Comparison of ENCODE assay signal across 9 cellular contexts in genomic region chr10:73495884-73496674, GRCh38. TPM values are rescaled to one million over a fixed set of nuclear protein-coding genes. Genes with fewer than 3 reads are reported as not detected.
DNase-seq lines count a peak whose midpoint lies in the region; ATAC-seq, FAIRE-seq and TF ChIP-seq lines count a peak whose summit lies in the region.
"Had no signal": no experiment of that assay in that cellular context is flagged by ENCODE, and none has a peak within 500 bp of the region (broad histone marks: within the 10 kb centered on the region; RNA-seq: fewer than 3 reads in every experiment).

Gene PPP3CB (minus strand): TSS chr10:73496024. CDS start chr10:73495889, 135 bp downstream.

- peaks cover 11 to 20% of the 10 kb centered on the region in 2 experiments for H3K36me3 ChIP-seq in HepG2 (replicated peaks in 1 of 2; ENCODE audit: control insufficient read depth in 1 of 2, insufficient read depth in 2 of 2, low read length in 2 of 2)

- no peaks in the 10 kb centered on the region; a peak in 1 of 5 replicates for H3K27me3 ChIP-seq in HepG2 (ENCODE audit: control insufficient read depth in 1 of 2, insufficient read depth in 2 of 2, low read length in 2 of 2)

- in situ Hi-C loops in HepG2 (cut with HindIII; ENCODE audit: extremely low pct_ligation_motif_present, low pct_unique_long_range_greater_than_20kb): loop anchor here (10.0 kb wide), 1 partner anchor 241 kb away; the partner anchor contains the start of gene MRPS16

- peak within 1 kb of the TSS; percentile 97 for H3K27ac ChIP-seq in HepG2 (ENCODE audit: extremely low read length, insufficient read depth, low read length)

- FAIRE-seq in HepG2 (lab: Jason Lieb, UNC): peak; percentile 83
- FAIRE-seq: TTC549 had no signal

- DNase-seq in Ammon's horn (ENCODE audit: low spot score) (peak; percentile 93), NCI-H526 treated with DMSO at 0.1 percent for 48 hours (lab: John Stamatoyannopoulos, UW) (peak; percentile 81), dermis blood vessel endothelial cell (peak; percentile 98), HepG2 (ENCODE audit: low spot score) (peak; percentile 92)
- peak; percentile 90 for DNase-seq in activated CD4-positive, alpha-beta T cell treated with anti-CD3 and anti-CD28 coated beads, Interleukin-2, amount 50 U/mL, for 1 hour
- peak; percentile 83 to 84 for DNase-seq in stimulated activated CD4-positive, alpha-beta T cell treated with anti-CD3 and anti-CD28 coated beads, Interleukin-2, amount 100 ng/mL, for 48 hours

- 8% methylated on average over 19 of the region's 28 CpGs for WGBS in HepG2 (ENCODE audit: low lambda C conversion rate)

- TF ChIP-seq EP300 in HepG2 (IDR thresholded peaks at IDR 0.05; ENCODE audit: low read depth in 2 of 2, low read length in 2 of 2) (peak in 1 of 2 experiments; percentile 16; a peak in 1 of 4 replicates), HepG2 (CRISPR knock-in tag; IDR thresholded peaks at IDR 0.05; ENCODE audit: borderline replicate concordance) (no peak)

- no peaks in the 10 kb centered on the region for H4K20me1 ChIP-seq in HepG2 (ENCODE audit: insufficient read depth, low read length)

- H3K4me2 ChIP-seq in HepG2 (ENCODE audit: low read depth, low read length): peak within 1 kb of the TSS; percentile 95

- H3K9me3 ChIP-seq in HepG2 (ENCODE audit: low read length): no peaks in the 10 kb centered on the region

- TSS peak; percentile 92 for BruUV-seq in HepG2 (replicated peaks; lab: Mats Ljungman, UMichigan)

- POLR2A ChIA-PET in HepG2 (lab: Yijun Ruan, JAX): interaction anchor here (0.5 to 2.2 kb wide), 13 partner anchors 10 to 344 kb away, joined by 3 to 13 read pairs (median 5); partner anchors contain the start of genes ANXA7, DNAJC9, MRPS16 and SEC24C

- TF ChIP-seq POLR2A in HepG2 (IDR thresholded peaks at IDR 0.05; ENCODE audit: insufficient read depth in 1 of 2, low read depth in 2 of 2, low read length in 2 of 2): no peak

- ATAC-seq in GM19328 (IDR thresholded peaks at IDR 0.05; ENCODE audit: unreplicated experiment): peak; percentile 60
- ATAC-seq in HG03469 (IDR thresholded peaks at IDR 0.05; ENCODE audit: unreplicated experiment): peak; percentile 30
- peak; percentile 91 for ATAC-seq in HepG2

- H3K9ac ChIP-seq in HepG2 (ENCODE audit: insufficient read depth, low read depth, low read length): peak within 1 kb of the TSS; percentile 96

- peak within 1 kb of the TSS; percentile 77 to 99 (median 94) for H3K4me3 ChIP-seq in HepG2 (replicated peaks in 1 of 3; ENCODE audit: insufficient read depth in 1 of 3, low read depth in 2 of 3, low read length in 3 of 3)

- H3K4me1 ChIP-seq in HepG2 (ENCODE audit: insufficient read depth, low read length): peaks cover 37% of the 10 kb centered on the region

- H3K79me2 ChIP-seq in HepG2 (ENCODE audit: insufficient read depth, low read length): peaks cover 36% of the 10 kb centered on the region

- TF ChIP-seq RAD21 in HepG2 (CRISPR knock-in tag; IDR thresholded peaks at IDR 0.05): no peak

- CTCF ChIA-PET in HepG2 (lab: Yijun Ruan, JAX; ENCODE audit: low intra/inter-chr PET ratio, low total read pairs): interaction anchor here (1.4 kb wide), 1 partner anchor 148 kb away, joined by 3 read pairs; no protein-coding TSS in a partner anchor

- TF ChIP-seq CTCF in HepG2 (CRISPR knock-in tag; IDR thresholded peaks at IDR 0.05): no peak

- H2AFZ ChIP-seq in HepG2 (ENCODE audit: low read length): peak within 1 kb of the TSS; percentile 74

- intact Hi-C loops in HepG2 (cut with micrococcal nuclease; ENCODE audit: unreplicated experiment): loop anchor here (2.0 kb wide), 1 partner anchor 81 kb away; the partner anchor contains the start of gene ANXA7

TF ChIP-seq in HepG2, 621 proteins besides CTCF, POLR2A, EP300 and RAD21 (continues in another document):
- TF ChIP-seq NR2F2 (IDR thresholded peaks at IDR 0.05; ENCODE audit: borderline replicate concordance, low read depth) (no peak), ZSCAN31 (CRISPR knock-in tag; IDR thresholded peaks at IDR 0.05; ENCODE audit: low read depth) (no peak), ZNF510 (CRISPR knock-in tag; IDR thresholded peaks at IDR 0.05; ENCODE audit: low read depth) (no peak), GZF1 (CRISPR knock-in tag; IDR thresholded peaks at IDR 0.05) (no peak), ZNF232 (CRISPR knock-in tag; IDR thresholded peaks at IDR 0.05; ENCODE audit: borderline replicate concordance) (no peak), NRL (CRISPR knock-in tag; IDR thresholded peaks at IDR 0.05; ENCODE audit: borderline replicate concordance) (no peak), NFE2L1 (CRISPR knock-in tag; IDR thresholded peaks at IDR 0.05; ENCODE audit: borderline replicate concordance) (no peak), SMAD9 (CRISPR knock-in tag; IDR thresholded peaks at IDR 0.05) (no peak), ZSCAN21 (CRISPR knock-in tag; IDR thresholded peaks at IDR 0.05; ENCODE audit: borderline replicate concordance) (no peak), TARDBP (CRISPR knock-in tag; IDR thresholded peaks at IDR 0.05) (no peak), ZNF672 (CRISPR knock-in tag; IDR thresholded peaks at IDR 0.05) (no peak), BCL6 (CRISPR knock-in tag; IDR thresholded peaks at IDR 0.05) (no peak), THRA (CRISPR knock-in tag; IDR thresholded peaks at IDR 0.05; ENCODE audit: borderline replicate concordance) (0 out of 2 replicates have a peak, but pooled peaks have one; percentile 31), ZNF549 (CRISPR knock-in tag; IDR thresholded peaks at IDR 0.05) (no peak), POLR2AphosphoS2 (IDR thresholded peaks at IDR 0.05; ENCODE audit: low read depth, low read length) (no peak), CCDC6 (CRISPR knock-in tag; IDR thresholded peaks at IDR 0.05) (0 out of 2 replicates have a peak, but pooled peaks have one; percentile 47), ZBTB1 (CRISPR knock-in tag; IDR thresholded peaks at IDR 0.05; ENCODE audit: borderline replicate concordance) (no peak), ZNF33B (CRISPR knock-in tag; IDR thresholded peaks at IDR 0.05) (no peak), ZNF331 (CRISPR knock-in tag; IDR thresholded peaks at IDR 0.05) (no peak; the same call in 1 of the 2 replicates), HOXA5 (CRISPR knock-in tag; IDR thresholded peaks at IDR 0.05) (no peak), ZMYM2 (CRISPR knock-in tag; IDR thresholded peaks at IDR 0.05) (no peak), MTA3 (CRISPR knock-in tag; IDR thresholded peaks at IDR 0.05) (no peak), DRAP1 (CRISPR knock-in tag; IDR thresholded peaks at IDR 0.05) (no peak), SRSF4 (IDR thresholded peaks at IDR 0.05; ENCODE audit: low read depth, low read length, poor library complexity, severe bottlenecking) (no peak), ZNF143 (CRISPR knock-in tag; IDR thresholded peaks at IDR 0.05) (peak; percentile 88), ZFX (CRISPR knock-in tag; IDR thresholded peaks at IDR 0.05; ENCODE audit: low read depth) (no peak), ARID2 (CRISPR knock-in tag; IDR thresholded peaks at IDR 0.05; ENCODE audit: borderline replicate concordance) (no peak), AKAP8 (CRISPR knock-in tag; IDR thresholded peaks at IDR 0.05) (no peak), KLF13 (CRISPR knock-in tag; IDR thresholded peaks at IDR 0.05) (no peak)

RNA-seq across cellular contexts. Expression of gene PPP3CB, which starts in this region (rescaled TPM):
- total RNA-seq in dermis blood vessel endothelial cell: 12.6 and 19.6 TPM in 2 replicates
- 8.7 and 18.5 TPM in 2 replicates for total RNA-seq in HepG2 (2016; rRNA removed; fragmentation: Illumina TruSeq; extraction: Trizol)
- 2.8 and 4.2 TPM in 2 replicates for total RNA-seq in HepG2 (2016; cell fraction: cytosol; rRNA removed; fragmentation: Illumina TruSeq; extraction: Trizol; ENCODE audit: low read depth)
- 9.5 and 16.0 TPM in 2 replicates for total RNA-seq in HepG2 (2016; cell fraction: insoluble cytoplasmic fraction; rRNA removed; fragmentation: Illumina TruSeq; extraction: Trizol)
- 10.4 and 12.8 TPM in 2 replicates for total RNA-seq in HepG2 (2016; cell fraction: membrane; rRNA removed; fragmentation: Illumina TruSeq; extraction: Trizol)
- 18.8 and 19.6 TPM in 2 replicates for total RNA-seq in HepG2 (2016; cell fraction: nucleus; rRNA removed; fragmentation: Illumina TruSeq; extraction: Trizol)
- polyA plus RNA-seq in HepG2 (2011; rRNA removed): 9.5 and 11.4 TPM in 2 replicates
- polyA plus RNA-seq in HepG2 (2011; cell fraction: cytosol; rRNA removed): 7.6 and 9.8 TPM in 2 replicates
- 9.0 and 13.7 TPM in 2 replicates for polyA plus RNA-seq in HepG2 (2011; cell fraction: nucleus; rRNA removed)
- 19.1 and 23.5 TPM in 2 replicates for polyA plus RNA-seq in HepG2 (2012)
- polyA plus RNA-seq in HepG2 (2016; cell fraction: cytosol; fragmentation: Illumina TruSeq; extraction: Trizol; ENCODE audit: low read depth): 5.6 and 6.9 TPM in 2 replicates
- 28.6 and 29.5 TPM in 2 replicates for polyA plus RNA-seq in HepG2 (2016; cell fraction: insoluble cytoplasmic fraction; fragmentation: Illumina TruSeq; extraction: Trizol; ENCODE audit: low read depth)
- 15.8 and 17.1 TPM in 2 replicates for polyA plus RNA-seq in HepG2 (2016; cell fraction: membrane; fragmentation: Illumina TruSeq; extraction: Trizol; ENCODE audit: low read depth)
- 34.8 TPM in 2 replicates for polyA plus RNA-seq in HepG2 (2016; cell fraction: nucleus; fragmentation: Illumina TruSeq; extraction: Trizol; ENCODE audit: insufficient read depth, low read depth)
- 2.9 and 10.3 TPM in 2 replicates for polyA minus RNA-seq in HepG2 (2011; rRNA and poly(A)+ RNA removed; ENCODE audit: low replicate concordance)
- 12.7 and 13.0 TPM in 2 replicates for polyA minus RNA-seq in HepG2 (2011; cell fraction: cytosol; rRNA and poly(A)+ RNA removed)
- polyA minus RNA-seq in HepG2 (2011; cell fraction: nucleus; rRNA and poly(A)+ RNA removed): 28.2 and 31.2 TPM in 2 replicates

Comparison
In these comparisons a context has a peak if more than half of its experiments do, and no peak if none do; other contexts are left out.
1. Peak in every context shown above with its lines: DNase-seq, ATAC-seq, H3K4me3 ChIP-seq and H3K27ac ChIP-seq.
2. ATAC-seq: peak in every context shown above with its lines; median percentile 91 in HepG2; 60 in GM19328; 30 in HG03469.